In the genomic region with DNA sequence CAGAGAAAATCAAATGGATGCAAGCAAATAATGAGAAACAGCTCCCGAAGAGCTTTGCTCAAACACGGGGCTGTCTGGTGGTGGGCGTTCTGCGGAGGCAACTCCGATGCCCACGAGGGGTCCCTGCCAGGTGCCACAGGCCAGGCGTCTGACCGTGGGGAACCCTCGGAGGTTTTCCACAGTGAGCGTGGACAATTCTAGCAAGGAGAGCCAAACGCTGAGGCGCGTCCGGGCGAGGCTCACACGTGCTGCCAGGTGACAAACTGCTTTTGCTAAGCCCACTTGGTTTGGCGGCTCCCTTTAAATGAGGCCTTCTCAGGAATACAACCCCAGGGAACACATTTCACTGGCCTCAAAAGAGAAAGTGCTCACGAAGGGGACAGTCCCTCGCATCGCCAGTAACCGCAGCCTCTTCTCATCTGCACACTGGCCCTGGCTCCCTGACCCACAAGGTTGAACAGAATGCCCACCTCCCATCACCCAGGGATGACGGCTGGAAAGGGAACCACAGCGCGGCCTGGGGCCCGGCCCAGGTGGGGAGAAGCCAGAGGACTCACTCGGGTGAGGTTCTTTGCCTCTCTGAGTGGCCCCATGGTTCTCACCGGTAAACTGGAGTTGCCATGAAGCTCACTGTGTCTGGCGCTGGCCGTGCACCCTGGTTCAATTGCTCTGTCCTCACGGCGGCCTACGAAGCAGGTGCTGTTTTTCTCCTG, we compare ENCODE assay signal across 15 cellular contexts.
"Had no signal": no experiment of that assay in that cellular context is flagged by ENCODE, and none has a peak within 500 bp of the region (broad histone marks: within the 10 kb centered on the region; RNA-seq: fewer than 3 reads in every experiment).

No MANE protein-coding gene starts in this region.

- H3K36me3 ChIP-seq: adrenal gland, spleen, tibial nerve had no signal

- H3K9me3 ChIP-seq: adrenal gland, spleen, tibial nerve had no signal

- DNase-seq: activated CD4-positive, alpha-beta T cell treated with anti-CD3 and anti-CD28 coated beads for 1 hour; activated CD4-positive, alpha-beta T cell treated with anti-CD3 and anti-CD28 coated beads, Interleukin-2, amount 50 U/mL, for 1 hour; activated CD8-positive, alpha-beta T cell treated with anti-CD3 and anti-CD28 coated beads, Interleukin-2, amount 10 ng/mL, durations not matched to agents 7 days and 5 days; activated naive CD4-positive, alpha-beta T cell; adrenal gland; effector CD8-positive, alpha-beta T cell; foreskin keratinocyte; islet precursor cell; left colon; nephron progenitor cell; spleen; stimulated activated CD4-positive, alpha-beta T cell treated with anti-CD3 and anti-CD28 coated beads, Interleukin-4, amount 100 ng/mL, for 1 hour; T-helper 9 cell had no signal

- H3K4me1 ChIP-seq: foreskin keratinocyte had no signal

- H3K27me3 ChIP-seq: adrenal gland, foreskin keratinocyte had no signal

- H3K4me3 ChIP-seq: adrenal gland, spleen, tibial nerve had no signal

- ATAC-seq: activated CD8-positive, alpha-beta T cell treated with anti-CD3 and anti-CD28 coated beads, Interleukin-2, amount 10 ng/mL, durations not matched to agents 7 days and 5 days; activated T-helper 17 cell treated with anti-CD3 and anti-CD28 coated beads, Interleukin-2, amount 50 U/mL, for 72 hours; foreskin keratinocyte; left colon had no signal

- H3K27ac ChIP-seq: adrenal gland, foreskin keratinocyte, spleen had no signal
